1 cellular context compared by ENCODE assay signal in genomic region chr22:41280854-41281253, GRCh38.
TF ChIP-seq lines count a peak whose summit lies in the region.

No MANE protein-coding gene starts in this region.

TF ChIP-seq in WTC11, 78 proteins besides CTCF, POLR2A, EP300 and RAD21:
- TF ChIP-seq ZNF232 (CRISPR knock-in tag; IDR thresholded peaks at IDR 0.05) (no peak), USF2 (CRISPR knock-in tag; IDR thresholded peaks at IDR 0.05) (no peak), MYBL2 (CRISPR knock-in tag; IDR thresholded peaks at IDR 0.05) (no peak), ATF3 (CRISPR knock-in tag; conservative IDR thresholded peaks at IDR 0.05) (no peak), ZNF219 (CRISPR knock-in tag; IDR thresholded peaks at IDR 0.05; ENCODE audit: borderline replicate concordance) (no peak), FOXK1 (CRISPR knock-in tag; IDR thresholded peaks at IDR 0.05) (no peak), E2F1 (CRISPR knock-in tag; IDR thresholded peaks at IDR 0.05) (no peak), NFATC4 (CRISPR knock-in tag; IDR thresholded peaks at IDR 0.05) (no peak), ZNF671 (CRISPR knock-in tag; IDR thresholded peaks at IDR 0.05) (no peak), ZNF512 (CRISPR knock-in tag; IDR thresholded peaks at IDR 0.05; ENCODE audit: borderline replicate concordance) (no peak), RELA (CRISPR knock-in tag; IDR thresholded peaks at IDR 0.05; ENCODE audit: borderline replicate concordance) (no peak)
- TF ChIP-seq, protein P1, sequence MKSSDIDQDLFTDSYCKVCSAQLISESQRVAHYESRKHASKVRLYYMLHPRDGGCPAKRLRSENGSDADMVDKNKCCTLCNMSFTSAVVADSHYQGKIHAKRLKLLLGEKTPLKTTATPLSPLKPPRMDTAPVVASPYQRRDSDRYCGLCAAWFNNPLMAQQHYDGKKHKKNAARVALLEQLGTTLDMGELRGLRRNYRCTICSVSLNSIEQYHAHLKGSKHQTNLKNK (CRISPR knock-in tag; IDR thresholded peaks at IDR 0.05): no peak
- TF ChIP-seq, protein P2, sequence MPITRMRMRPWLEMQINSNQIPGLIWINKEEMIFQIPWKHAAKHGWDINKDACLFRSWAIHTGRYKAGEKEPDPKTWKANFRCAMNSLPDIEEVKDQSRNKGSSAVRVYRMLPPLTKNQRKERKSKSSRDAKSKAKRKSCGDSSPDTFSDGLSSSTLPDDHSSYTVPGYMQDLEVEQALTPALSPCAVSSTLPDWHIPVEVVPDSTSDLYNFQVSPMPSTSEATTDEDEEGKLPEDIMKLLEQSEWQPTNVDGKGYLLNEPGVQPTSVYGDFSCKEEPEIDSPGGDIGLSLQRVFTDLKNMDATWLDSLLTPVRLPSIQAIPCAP (CRISPR knock-in tag; IDR thresholded peaks at IDR 0.05): no peak
- TF ChIP-seq, protein P3, sequence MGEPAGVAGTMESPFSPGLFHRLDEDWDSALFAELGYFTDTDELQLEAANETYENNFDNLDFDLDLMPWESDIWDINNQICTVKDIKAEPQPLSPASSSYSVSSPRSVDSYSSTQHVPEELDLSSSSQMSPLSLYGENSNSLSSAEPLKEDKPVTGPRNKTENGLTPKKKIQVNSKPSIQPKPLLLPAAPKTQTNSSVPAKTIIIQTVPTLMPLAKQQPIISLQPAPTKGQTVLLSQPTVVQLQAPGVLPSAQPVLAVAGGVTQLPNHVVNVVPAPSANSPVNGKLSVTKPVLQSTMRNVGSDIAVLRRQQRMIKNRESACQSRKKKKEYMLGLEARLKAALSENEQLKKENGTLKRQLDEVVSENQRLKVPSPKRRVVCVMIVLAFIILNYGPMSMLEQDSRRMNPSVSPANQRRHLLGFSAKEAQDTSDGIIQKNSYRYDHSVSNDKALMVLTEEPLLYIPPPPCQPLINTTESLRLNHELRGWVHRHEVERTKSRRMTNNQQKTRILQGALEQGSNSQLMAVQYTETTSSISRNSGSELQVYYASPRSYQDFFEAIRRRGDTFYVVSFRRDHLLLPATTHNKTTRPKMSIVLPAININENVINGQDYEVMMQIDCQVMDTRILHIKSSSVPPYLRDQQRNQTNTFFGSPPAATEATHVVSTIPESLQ (CRISPR knock-in tag; IDR thresholded peaks at IDR 0.05): no peak
- TF ChIP-seq, protein P4, sequence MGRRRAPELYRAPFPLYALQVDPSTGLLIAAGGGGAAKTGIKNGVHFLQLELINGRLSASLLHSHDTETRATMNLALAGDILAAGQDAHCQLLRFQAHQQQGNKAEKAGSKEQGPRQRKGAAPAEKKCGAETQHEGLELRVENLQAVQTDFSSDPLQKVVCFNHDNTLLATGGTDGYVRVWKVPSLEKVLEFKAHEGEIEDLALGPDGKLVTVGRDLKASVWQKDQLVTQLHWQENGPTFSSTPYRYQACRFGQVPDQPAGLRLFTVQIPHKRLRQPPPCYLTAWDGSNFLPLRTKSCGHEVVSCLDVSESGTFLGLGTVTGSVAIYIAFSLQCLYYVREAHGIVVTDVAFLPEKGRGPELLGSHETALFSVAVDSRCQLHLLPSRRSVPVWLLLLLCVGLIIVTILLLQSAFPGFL (CRISPR knock-in tag; IDR thresholded peaks at IDR 0.05; ENCODE audit: borderline replicate concordance): no peak
- TF ChIP-seq, protein P5, sequence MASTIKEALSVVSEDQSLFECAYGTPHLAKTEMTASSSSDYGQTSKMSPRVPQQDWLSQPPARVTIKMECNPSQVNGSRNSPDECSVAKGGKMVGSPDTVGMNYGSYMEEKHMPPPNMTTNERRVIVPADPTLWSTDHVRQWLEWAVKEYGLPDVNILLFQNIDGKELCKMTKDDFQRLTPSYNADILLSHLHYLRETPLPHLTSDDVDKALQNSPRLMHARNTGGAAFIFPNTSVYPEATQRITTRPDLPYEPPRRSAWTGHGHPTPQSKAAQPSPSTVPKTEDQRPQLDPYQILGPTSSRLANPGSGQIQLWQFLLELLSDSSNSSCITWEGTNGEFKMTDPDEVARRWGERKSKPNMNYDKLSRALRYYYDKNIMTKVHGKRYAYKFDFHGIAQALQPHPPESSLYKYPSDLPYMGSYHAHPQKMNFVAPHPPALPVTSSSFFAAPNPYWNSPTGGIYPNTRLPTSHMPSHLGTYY (CRISPR knock-in tag; IDR thresholded peaks at IDR 0.05): no peak
- TF ChIP-seq, protein P6, sequence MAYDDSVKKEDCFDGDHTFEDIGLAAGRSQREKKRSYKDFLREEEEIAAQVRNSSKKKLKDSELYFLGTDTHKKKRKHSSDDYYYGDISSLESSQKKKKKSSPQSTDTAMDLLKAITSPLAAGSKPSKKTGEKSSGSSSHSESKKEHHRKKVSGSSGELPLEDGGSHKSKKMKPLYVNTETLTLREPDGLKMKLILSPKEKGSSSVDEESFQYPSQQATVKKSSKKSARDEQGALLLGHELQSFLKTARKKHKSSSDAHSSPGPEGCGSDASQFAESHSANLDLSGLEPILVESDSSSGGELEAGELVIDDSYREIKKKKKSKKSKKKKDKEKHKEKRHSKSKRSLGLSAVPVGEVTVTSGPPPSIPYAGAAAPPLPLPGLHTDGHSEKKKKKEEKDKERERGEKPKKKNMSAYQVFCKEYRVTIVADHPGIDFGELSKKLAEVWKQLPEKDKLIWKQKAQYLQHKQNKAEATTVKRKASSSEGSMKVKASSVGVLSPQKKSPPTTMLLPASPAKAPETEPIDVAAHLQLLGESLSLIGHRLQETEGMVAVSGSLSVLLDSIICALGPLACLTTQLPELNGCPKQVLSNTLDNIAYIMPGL (CRISPR knock-in tag; IDR thresholded peaks at IDR 0.05): no peak
- TF ChIP-seq, protein P7, sequence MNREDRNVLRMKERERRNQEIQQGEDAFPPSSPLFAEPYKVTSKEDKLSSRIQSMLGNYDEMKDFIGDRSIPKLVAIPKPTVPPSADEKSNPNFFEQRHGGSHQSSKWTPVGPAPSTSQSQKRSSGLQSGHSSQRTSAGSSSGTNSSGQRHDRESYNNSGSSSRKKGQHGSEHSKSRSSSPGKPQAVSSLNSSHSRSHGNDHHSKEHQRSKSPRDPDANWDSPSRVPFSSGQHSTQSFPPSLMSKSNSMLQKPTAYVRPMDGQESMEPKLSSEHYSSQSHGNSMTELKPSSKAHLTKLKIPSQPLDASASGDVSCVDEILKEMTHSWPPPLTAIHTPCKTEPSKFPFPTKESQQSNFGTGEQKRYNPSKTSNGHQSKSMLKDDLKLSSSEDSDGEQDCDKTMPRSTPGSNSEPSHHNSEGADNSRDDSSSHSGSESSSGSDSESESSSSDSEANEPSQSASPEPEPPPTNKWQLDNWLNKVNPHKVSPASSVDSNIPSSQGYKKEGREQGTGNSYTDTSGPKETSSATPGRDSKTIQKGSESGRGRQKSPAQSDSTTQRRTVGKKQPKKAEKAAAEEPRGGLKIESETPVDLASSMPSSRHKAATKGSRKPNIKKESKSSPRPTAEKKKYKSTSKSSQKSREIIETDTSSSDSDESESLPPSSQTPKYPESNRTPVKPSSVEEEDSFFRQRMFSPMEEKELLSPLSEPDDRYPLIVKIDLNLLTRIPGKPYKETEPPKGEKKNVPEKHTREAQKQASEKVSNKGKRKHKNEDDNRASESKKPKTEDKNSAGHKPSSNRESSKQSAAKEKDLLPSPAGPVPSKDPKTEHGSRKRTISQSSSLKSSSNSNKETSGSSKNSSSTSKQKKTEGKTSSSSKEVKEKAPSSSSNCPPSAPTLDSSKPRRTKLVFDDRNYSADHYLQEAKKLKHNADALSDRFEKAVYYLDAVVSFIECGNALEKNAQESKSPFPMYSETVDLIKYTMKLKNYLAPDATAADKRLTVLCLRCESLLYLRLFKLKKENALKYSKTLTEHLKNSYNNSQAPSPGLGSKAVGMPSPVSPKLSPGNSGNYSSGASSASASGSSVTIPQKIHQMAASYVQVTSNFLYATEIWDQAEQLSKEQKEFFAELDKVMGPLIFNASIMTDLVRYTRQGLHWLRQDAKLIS (CRISPR knock-in tag; IDR thresholded peaks at IDR 0.05; ENCODE audit: borderline replicate concordance): no peak
- TF ChIP-seq, protein P8, sequence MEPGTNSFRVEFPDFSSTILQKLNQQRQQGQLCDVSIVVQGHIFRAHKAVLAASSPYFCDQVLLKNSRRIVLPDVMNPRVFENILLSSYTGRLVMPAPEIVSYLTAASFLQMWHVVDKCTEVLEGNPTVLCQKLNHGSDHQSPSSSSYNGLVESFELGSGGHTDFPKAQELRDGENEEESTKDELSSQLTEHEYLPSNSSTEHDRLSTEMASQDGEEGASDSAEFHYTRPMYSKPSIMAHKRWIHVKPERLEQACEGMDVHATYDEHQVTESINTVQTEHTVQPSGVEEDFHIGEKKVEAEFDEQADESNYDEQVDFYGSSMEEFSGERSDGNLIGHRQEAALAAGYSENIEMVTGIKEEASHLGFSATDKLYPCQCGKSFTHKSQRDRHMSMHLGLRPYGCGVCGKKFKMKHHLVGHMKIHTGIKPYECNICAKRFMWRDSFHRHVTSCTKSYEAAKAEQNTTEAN (CRISPR knock-in tag; IDR thresholded peaks at IDR 0.05): no peak
